In genomic region chr17:40068129-40068581, GRCh38 we compare ENCODE assay signal across 8 cellular contexts. TPM values are rescaled to one million over a fixed set of nuclear protein-coding genes. Genes with fewer than 3 reads are reported as not detected.
DNase-seq lines count a peak whose midpoint lies in the region; ATAC-seq and TF ChIP-seq lines count a peak whose summit lies in the region.

No MANE protein-coding gene starts in this region.

- H3K36me3 ChIP-seq in right atrium auricular region (no peaks in the 10 kb centered on the region), vagina (no peaks in the 10 kb centered on the region)

- peaks cover 67 to 86% (median 70%) of the 10 kb centered on the region in 3 donors for H3K4me1 Mint-ChIP-seq in naive B cell

- H3K36me3 Mint-ChIP-seq in naive B cell = no peaks in the 10 kb centered on the region

- peak overlapping the region in 1 of 2 donors; percentile 36 for H3K4me3 ChIP-seq in right atrium auricular region
- peak overlapping the region; percentile 46 for H3K4me3 ChIP-seq in choroid plexus epithelial cell (ENCODE audit: low read depth, low read length)
- peak overlapping the region; percentile 39 to 51 for H3K4me3 ChIP-seq in vagina

- H3K9me3 ChIP-seq in right atrium auricular region (no peaks in the 10 kb centered on the region), vagina (no peaks in the 10 kb centered on the region)

- no peak for TF ChIP-seq POLR2A in vagina (IDR thresholded peaks at IDR 0.05)

- peak overlapping the region in 3 of 6 donors; percentile 80 to 89 (median 81) for H3K27ac Mint-ChIP-seq in naive B cell

- no peaks in the 10 kb centered on the region for H3K27me3 Mint-ChIP-seq in naive B cell

- intact Hi-C loops in cardiac septum (cut with DNase I) = loop anchor here (2.0 kb wide), 1 partner anchor 43 kb away; no protein-coding TSS in a partner anchor
- intact Hi-C loops in vagina (cut with DNase I) = loop anchor here (10.0 kb wide), 1 partner anchor 107 kb away; the partner anchor contains the start of gene RAPGEFL1

- ATAC-seq in naive B cell (ENCODE audit: low read depth in 2 of 2) (no peak), HG02981 (IDR thresholded peaks at IDR 0.05; ENCODE audit: unreplicated experiment) (no peak), GM21723 (IDR thresholded peaks at IDR 0.05; ENCODE audit: unreplicated experiment) (no peak)

- DNase-seq in right atrium auricular region (ENCODE audit: low spot score) (no peak), cardiac septum (ENCODE audit: low spot score) (no peak), choroid plexus epithelial cell (ENCODE audit: low read depth) (no peak), naive B cell (no peak), vagina (ENCODE audit: extremely low spot score in 2 of 2) (no peak), COLO829 (ENCODE audit: low spot score) (no peak)

- peak overlapping the region; percentile 95 to 98 for H3K27ac ChIP-seq in right atrium auricular region
- peak overlapping the region; percentile 99 for H3K27ac ChIP-seq in vagina

- H3K4me1 ChIP-seq in right atrium auricular region = peaks cover 0 to 92% of the 10 kb centered on the region in 2 donors
- peaks cover 89% of the 10 kb centered on the region for H3K4me1 ChIP-seq in vagina

- H3K27me3 ChIP-seq in right atrium auricular region = no peaks in the 10 kb centered on the region
- no peaks in the 10 kb centered on the region for H3K27me3 ChIP-seq in vagina

- no peaks in the 10 kb centered on the region for H3K9me3 Mint-ChIP-seq in naive B cell

- TF ChIP-seq CTCF in right atrium auricular region (IDR thresholded peaks at IDR 0.05) (no peak), choroid plexus epithelial cell (conservative IDR thresholded peaks at IDR 0.05; ENCODE audit: low read depth, low read length) (no peak), vagina (IDR thresholded peaks at IDR 0.05) (no peak)

- peak overlapping the region; percentile 78 to 96 (median 89) for H3K4me3 Mint-ChIP-seq in naive B cell

RNA-seq across cellular contexts. Expression of gene THRA, which starts 5.4 kb away (rescaled TPM):
- 10 to 100 TPM; 60.3 to 69.0 TPM for total RNA-seq in right atrium auricular region
- 66.8 TPM for total RNA-seq in cardiac septum
- 1 to 10 TPM; 1.9 to 5.3 (median 4.7) TPM for polyA plus RNA-seq in naive B cell (ENCODE audit: low read depth in 6 of 6)
- total RNA-seq in vagina = 40.3 TPM

RNA-seq across cellular contexts. Expression of gene MED24, which starts 13.9 kb away (rescaled TPM):
- total RNA-seq in right atrium auricular region (10 to 100 TPM; 44.2 to 44.7 TPM), cardiac septum (56.4 TPM), vagina (106 TPM)
- polyA plus RNA-seq in naive B cell (ENCODE audit: low read depth in 6 of 6) = 10 to 100 TPM; 44.9 to 58.9 (median 47.6) TPM

RNA-seq across cellular contexts. Expression of gene NR1D1, which starts 32.2 kb away (rescaled TPM):
- total RNA-seq in right atrium auricular region (1 to 10 TPM; 8.3 to 9.9 TPM), cardiac septum (25.8 TPM), vagina (15.0 TPM)
- 1 to 10 TPM in 5 of 6 donors, not detected in 1; 1.1 to 2.9 (median 2.1) TPM for polyA plus RNA-seq in naive B cell (ENCODE audit: low read depth in 6 of 6)

RNA-seq across cellular contexts. Expression of gene CSF3, which starts 52.9 kb away (rescaled TPM):
- total RNA-seq in right atrium auricular region (1 to 10 TPM in 1 of 2 donors, not detected in 1; 1.3 TPM), cardiac septum (not detected), vagina (25.3 TPM)
- not detected for polyA plus RNA-seq in naive B cell (ENCODE audit: low read depth in 6 of 6)

RNA-seq across cellular contexts. Expression of gene MSL1, which starts 53.6 kb away (rescaled TPM):
- total RNA-seq in right atrium auricular region (10 to 100 TPM; 42.2 to 52.5 TPM), cardiac septum (53.7 TPM), vagina (62.4 TPM)
- 10 to 100 TPM in 2 of 6 donors, 1 to 10 TPM in 4; 7.7 to 13.1 (median 9.2) TPM for polyA plus RNA-seq in naive B cell (ENCODE audit: low read depth in 6 of 6)
